Comparison of ENCODE assay signal across 24 cellular contexts in genomic region chr13:24738366-24738847, GRCh38. TPM values are rescaled to one million over a fixed set of nuclear protein-coding genes. Genes with fewer than 3 reads are reported as not detected.
"Had no signal": no experiment of that assay in that cellular context is flagged by ENCODE, and none has a peak within 500 bp of the region (broad histone marks: within the 10 kb centered on the region; RNA-seq: fewer than 3 reads in every experiment).

No MANE protein-coding gene starts in this region.

- H3K27me3 ChIP-seq: MG63, SJSA1 had no signal

- H3K27ac ChIP-seq: HL-60, SJSA1, SK-N-MC had no signal

- H3K4me3 ChIP-seq: MG63, SJSA1, SK-N-MC had no signal

- DNase-seq: Karpas-422, KG1, MG63, NCI-H1092, NCI-H1105 treated with DMSO at 0.1 percent for 48 hours, NCI-H1417 treated with DMSO at 0.1 percent for 48 hours, NCI-H146, NCI-H1694 treated with DMSO at 0.1 percent for 48 hours, NCI-H1930, NCI-H2081, NCI-H2171, NCI-H226, NCI-H446, NCI-H510A, NCI-H524 treated with DMSO at 0.1 percent for 48 hours, NCI-H69, NCI-H774, Right ventricle myocardium superior, RPMI8226, SIG-M5, SW 1271 had no signal

- H3K4me1 ChIP-seq: SJSA1 had no signal

- H3K36me3 ChIP-seq: MG63, SJSA1 had no signal

- H3K9me3 ChIP-seq: MG63, SJSA1 had no signal

RNA-seq across cellular contexts. Expression of gene RNF17, which starts 25.6 kb away (rescaled TPM):
- total RNA-seq: Right ventricle myocardium superior, SJSA1 had no signal

RNA-seq across cellular contexts. Expression of gene ATP12A, which starts 58.2 kb away (rescaled TPM):
- total RNA-seq: Right ventricle myocardium superior, SJSA1 had no signal
